In genomic region chr11:2929511-2929879, GRCh38 we compare ENCODE assay signal across 8 cellular contexts. TPM values are rescaled to one million over a fixed set of nuclear protein-coding genes. Genes with fewer than 3 reads are reported as not detected.
A peak's percentile ranks its signal among the peaks of the same experiment; 100 is the strongest.
DNase-seq lines count a peak whose midpoint lies in the region; ATAC-seq, FAIRE-seq and TF ChIP-seq lines count a peak whose summit lies in the region.

No MANE protein-coding gene starts in this region.

- ATAC-seq in pancreas (peak; percentile 40 to 67 (median 56)), GM21360 (IDR thresholded peaks at IDR 0.05; ENCODE audit: unreplicated experiment) (no peak), GM19455 (IDR thresholded peaks at IDR 0.05; ENCODE audit: unreplicated experiment) (no peak)

- peak; percentile 66 for DNase-seq in activated naive CD4-positive, alpha-beta T cell treated with anti-CD3 and anti-CD28 coated beads for 36 hours
- no peak for DNase-seq in activated naive CD4-positive, alpha-beta T cell (lab: John Stamatoyannopoulos, UW)
- peak; percentile 22 for DNase-seq in activated CD4-positive, alpha-beta T cell treated with anti-CD3 and anti-CD28 coated beads, Interleukin-2, amount 10 ng/mL, durations not matched to agents 7 days and 5 days
- peak; percentile 81 for DNase-seq in fibroblast of gingiva (ENCODE audit: low read depth)
- DNase-seq in pancreas: peak in 5 of 6 donors; percentile 35 to 84 (median 74)
- DNase-seq in NCI-H2081 treated with DMSO at 0.1 percent for 48 hours (lab: John Stamatoyannopoulos, UW): no peak

- H3K27ac ChIP-seq in pancreas: peak overlapping the region in 2 of 4 donors; percentile 68 to 70

- TF ChIP-seq CTCF in pancreas (IDR thresholded peaks at IDR 0.05): no peak

- H3K4me3 ChIP-seq in pancreas: peak overlapping the region in 3 of 4 donors; percentile 27 to 71 (median 53)

- CTCF ChIA-PET in activated naive CD4-positive, alpha-beta T cell treated with anti-CD3 and anti-CD28 coated beads for 36 hours (lab: Charles Lee): interaction anchor here (0.6 to 2.2 kb wide), 13 partner anchors 9 to 666 kb away, joined by 3 to 18 read pairs (median 4); partner anchors contain the start of gene CDKN1C
- CTCF ChIA-PET in activated CD4-positive, alpha-beta T cell treated with anti-CD3 and anti-CD28 coated beads, Interleukin-2, amount 10 ng/mL, durations not matched to agents 7 days and 5 days (lab: Charles Lee): interaction anchor here (1.0 to 2.8 kb wide), 17 partner anchors 9 to 529 kb away, joined by 3 to 15 read pairs (median 5); partner anchors contain the start of gene TSSC4

- FAIRE-seq in pancreas (lab: Jason Lieb, UNC): no peak

- POLR2A ChIA-PET in activated CD4-positive, alpha-beta T cell treated with anti-CD3 and anti-CD28 coated beads, Interleukin-2, amount 10 ng/mL, durations not matched to agents 7 days and 5 days (lab: Charles Lee): interaction anchor here (0.6 to 0.7 kb wide), 2 partner anchors 26 to 31 kb away, joined by 3 to 7 read pairs; no protein-coding TSS in a partner anchor

- H3K27me3 Mint-ChIP-seq in activated naive CD4-positive, alpha-beta T cell treated with anti-CD3 and anti-CD28 coated beads for 36 hours (ENCODE audit: low read depth): peaks cover 20% of the 10 kb centered on the region
- peaks cover 30% of the 10 kb centered on the region for H3K27me3 Mint-ChIP-seq in activated CD4-positive, alpha-beta T cell treated with anti-CD3 and anti-CD28 coated beads, Interleukin-2, amount 10 ng/mL, durations not matched to agents 7 days and 5 days

- H3K9me3 Mint-ChIP-seq in activated naive CD4-positive, alpha-beta T cell treated with anti-CD3 and anti-CD28 coated beads for 36 hours: no peaks in the 10 kb centered on the region
- H3K9me3 Mint-ChIP-seq in activated CD4-positive, alpha-beta T cell treated with anti-CD3 and anti-CD28 coated beads, Interleukin-2, amount 10 ng/mL, durations not matched to agents 7 days and 5 days: peaks cover 2% of the 10 kb centered on the region

- WGBS in pancreas, 2 donors: 1 to 2% methylated on average over 28 to 44 of the region's 46 CpGs

- peak overlapping the region; percentile 75 for H3K4me3 Mint-ChIP-seq in activated naive CD4-positive, alpha-beta T cell treated with anti-CD3 and anti-CD28 coated beads for 36 hours
- H3K4me3 Mint-ChIP-seq in activated CD4-positive, alpha-beta T cell treated with anti-CD3 and anti-CD28 coated beads, Interleukin-2, amount 10 ng/mL, durations not matched to agents 7 days and 5 days: no peak overlapping the region

- H3K27me3 ChIP-seq in pancreas: no peaks in the 10 kb centered on the region

- intact Hi-C loops in activated naive CD4-positive, alpha-beta T cell treated with anti-CD3 and anti-CD28 coated beads for 36 hours (cut with micrococcal nuclease): loop anchor here (1.0 kb wide), 1 partner anchor 27 kb away; a partner anchor contains a TSS
- intact Hi-C loops in pancreas (cut with DNase I): no loop called here

- no peak overlapping the region for H3K27ac Mint-ChIP-seq in activated naive CD4-positive, alpha-beta T cell treated with anti-CD3 and anti-CD28 coated beads for 36 hours
- no peak overlapping the region for H3K27ac Mint-ChIP-seq in activated CD4-positive, alpha-beta T cell treated with anti-CD3 and anti-CD28 coated beads, Interleukin-2, amount 10 ng/mL, durations not matched to agents 7 days and 5 days

- no peaks in the 10 kb centered on the region for H3K36me3 ChIP-seq in pancreas

- peaks cover 0 to 9% (median 6%) of the 10 kb centered on the region in 3 donors for H3K4me1 ChIP-seq in pancreas

- no peaks in the 10 kb centered on the region for H3K36me3 Mint-ChIP-seq in activated naive CD4-positive, alpha-beta T cell treated with anti-CD3 and anti-CD28 coated beads for 36 hours (ENCODE audit: low read depth)
- no peaks in the 10 kb centered on the region for H3K36me3 Mint-ChIP-seq in activated CD4-positive, alpha-beta T cell treated with anti-CD3 and anti-CD28 coated beads, Interleukin-2, amount 10 ng/mL, durations not matched to agents 7 days and 5 days (ENCODE audit: low read depth)

- H3K9me3 ChIP-seq in pancreas: no peaks in the 10 kb centered on the region

- peaks cover 24% of the 10 kb centered on the region for H3K4me1 Mint-ChIP-seq in activated naive CD4-positive, alpha-beta T cell treated with anti-CD3 and anti-CD28 coated beads for 36 hours (ENCODE audit: low read depth)
- H3K4me1 Mint-ChIP-seq in activated CD4-positive, alpha-beta T cell treated with anti-CD3 and anti-CD28 coated beads, Interleukin-2, amount 10 ng/mL, durations not matched to agents 7 days and 5 days: peaks cover 36% of the 10 kb centered on the region

RNA-seq across cellular contexts. Expression of gene PHLDA2, which starts 0.3 kb away (rescaled TPM):
- total RNA-seq in activated naive CD4-positive, alpha-beta T cell treated with anti-CD3 and anti-CD28 coated beads for 36 hours: 1 to 10 TPM; 2.8 to 3.6 TPM
- under 1 TPM; 0.35 to 0.45 TPM for total RNA-seq in activated CD4-positive, alpha-beta T cell treated with anti-CD3 and anti-CD28 coated beads, Interleukin-2, amount 10 ng/mL, durations not matched to agents 7 days and 5 days
- 1 to 10 TPM in 4 of 6 donors, under 1 TPM in 2; 0.16 to 9.0 (median 2.1) TPM for total RNA-seq in pancreas
- 1 to 10 TPM; 2.6 to 5.9 TPM for polyA plus RNA-seq in pancreas

RNA-seq across cellular contexts. Expression of gene CDKN1C, which starts 43.9 kb away (rescaled TPM):
- under 1 TPM; 0.17 to 0.26 TPM for total RNA-seq in activated naive CD4-positive, alpha-beta T cell treated with anti-CD3 and anti-CD28 coated beads for 36 hours
- total RNA-seq in activated CD4-positive, alpha-beta T cell treated with anti-CD3 and anti-CD28 coated beads, Interleukin-2, amount 10 ng/mL, durations not matched to agents 7 days and 5 days: under 1 TPM; 0.29 to 0.40 TPM
- 10 to 100 TPM in 5 of 6 donors, 1 to 10 TPM in 1; 9.2 to 23.1 (median 19.2) TPM for total RNA-seq in pancreas
- polyA plus RNA-seq in pancreas: 10 to 100 TPM; 36.1 to 71.4 TPM

Comparison
In these comparisons a context has a peak if more than half of its experiments do, and no peak if none do; other contexts are left out.
1. DNase-seq: peak in activated naive CD4-positive, alpha-beta T cell treated with anti-CD3 and anti-CD28 coated beads for 36 hours (single experiment), activated CD4-positive, alpha-beta T cell treated with anti-CD3 and anti-CD28 coated beads, Interleukin-2, amount 10 ng/mL, durations not matched to agents 7 days and 5 days (single experiment), fibroblast of gingiva (single experiment) and pancreas (5 of 6); none in activated naive CD4-positive, alpha-beta T cell (0 of 4) and NCI-H2081 treated with DMSO at 0.1 percent for 48 hours (single experiment).
2. ATAC-seq: peak in pancreas (4 of 4); none in GM21360 (single experiment) and GM19455 (single experiment).
3. RNA of gene CDKN1C, which starts 43.9 kb away (total RNA-seq): 9.2 to 23.1 TPM in pancreas; 0.29 to 0.40 TPM in activated CD4-positive, alpha-beta T cell treated with anti-CD3 and anti-CD28 coated beads, Interleukin-2, amount 10 ng/mL, durations not matched to agents 7 days and 5 days and 0.17 to 0.26 TPM in activated naive CD4-positive, alpha-beta T cell treated with anti-CD3 and anti-CD28 coated beads for 36 hours; every median in the first group is over 4 times any median in the second.